ENCODE assay signal across 13 cellular contexts in genomic region chr17:55343114-55343513, GRCh38.
DNase-seq lines count a peak whose midpoint lies in the region; ATAC-seq and TF ChIP-seq lines count a peak whose summit lies in the region.
"Had no signal": no experiment of that assay in that cellular context is flagged by ENCODE, and none has a peak within 500 bp of the region (broad histone marks: within the 10 kb centered on the region; RNA-seq: fewer than 3 reads in every experiment).

No MANE protein-coding gene starts in this region.

- H3K4me2 ChIP-seq in IMR-90 (ENCODE audit: low read depth, low read length): no peak overlapping the region

- no peak overlapping the region for H2BK15ac ChIP-seq in IMR-90 (ENCODE audit: low read depth, low read length)

- in situ Hi-C loops in IMR-90 (cut with MboI; ENCODE audit: low sequenced_read_pairs): no loop called here

- H3K36me3 ChIP-seq in IMR-90 (ENCODE audit: control insufficient read depth, insufficient read depth, low read length): no peaks in the 10 kb centered on the region
- H3K36me3 ChIP-seq: HAP-1 had no signal

- no TSS peak for BruUV-seq in IMR-90 (replicated peaks; lab: Mats Ljungman, UMichigan)

- no peak overlapping the region for H2BK20ac ChIP-seq in IMR-90 (ENCODE audit: low read depth, low read length)

- no peak overlapping the region for H4K91ac ChIP-seq in IMR-90 (ENCODE audit: insufficient read depth, low read depth, low read length)

- H3K56ac ChIP-seq in IMR-90 (ENCODE audit: extremely low read depth, insufficient read depth, low read length): no peak overlapping the region

- no peaks in the 10 kb centered on the region for H3K9me1 ChIP-seq in IMR-90 (ENCODE audit: insufficient read depth, low read length)

- H3K4me3 Mint-ChIP-seq in activated T-cell treated with anti-CD3 and anti-CD28 coated beads, Interleukin-2, amount 50 U/mL, for 72 hours: peak overlapping the region; percentile 47 to 52
- peak overlapping the region; percentile 68 for H3K4me3 Mint-ChIP-seq in activated T-helper 17 cell treated with anti-CD3 and anti-CD28 coated beads, Interleukin-2, amount 50 U/mL, for 72 hours
- H3K4me3 Mint-ChIP-seq in stimulated activated effector memory CD8-positive, alpha-beta T cell treated with anti-CD3 and anti-CD28 coated beads, Interleukin-12 subunit alpha, Interleukin-12 subunit beta, amount 100 ng/mL, for 72 hours: no peak overlapping the region
- H3K4me3 Mint-ChIP-seq: CD14-positive monocyte had no signal

- H3K4me1 ChIP-seq in IMR-90 (ENCODE audit: control insufficient read depth, insufficient read depth, low read length): no peaks in the 10 kb centered on the region
- H3K4me1 ChIP-seq: HAP-1 had no signal

- H3K27me3 Mint-ChIP-seq in activated T-cell treated with anti-CD3 and anti-CD28 coated beads, Interleukin-2, amount 50 U/mL, for 72 hours (ENCODE audit: low read depth): peaks cover 55% of the 10 kb centered on the region
- peaks cover 10% of the 10 kb centered on the region for H3K27me3 Mint-ChIP-seq in activated T-helper 17 cell treated with anti-CD3 and anti-CD28 coated beads, Interleukin-2, amount 50 U/mL, for 72 hours

- H3K36me3 Mint-ChIP-seq in activated T-cell treated with anti-CD3 and anti-CD28 coated beads, Interleukin-2, amount 50 U/mL, for 72 hours (ENCODE audit: insufficient read depth in 2 of 2): peaks cover 20 to 21% of the 10 kb centered on the region in 2 donors
- H3K36me3 Mint-ChIP-seq in activated T-helper 17 cell treated with anti-CD3 and anti-CD28 coated beads, Interleukin-2, amount 50 U/mL, for 72 hours (ENCODE audit: low read depth): no peaks in the 10 kb centered on the region
- H3K36me3 Mint-ChIP-seq in stimulated activated effector memory CD8-positive, alpha-beta T cell treated with anti-CD3 and anti-CD28 coated beads, Interleukin-12 subunit alpha, Interleukin-12 subunit beta, amount 100 ng/mL, for 72 hours: no peaks in the 10 kb centered on the region
- H3K36me3 Mint-ChIP-seq: CD14-positive monocyte had no signal

- H3K4me3 ChIP-seq in IMR-90 (ENCODE audit: insufficient read depth, low read depth, low read length): no peak overlapping the region
- H3K4me3 ChIP-seq: HAP-1 had no signal

- no peak overlapping the region for H2AFZ ChIP-seq in IMR-90 (replicated peaks; ENCODE audit: low read length, poor library complexity)

- no peak overlapping the region for H3K18ac ChIP-seq in IMR-90 (ENCODE audit: low read depth, low read length)

- H3K79me1 ChIP-seq in IMR-90 (ENCODE audit: low read depth in 1 of 2, low read length in 2 of 2): no peaks in the 10 kb centered on the region

- no peak overlapping the region for H4K8ac ChIP-seq in IMR-90 (ENCODE audit: low read depth in 2 of 2, low read length in 2 of 2)

- no peak for TF ChIP-seq POLR2A in IMR-90 (IDR thresholded peaks at IDR 0.05; ENCODE audit: low read depth, low read length)

- peaks cover 9 to 16% of the 10 kb centered on the region in 2 donors for H3K9me3 Mint-ChIP-seq in activated T-cell treated with anti-CD3 and anti-CD28 coated beads, Interleukin-2, amount 50 U/mL, for 72 hours
- H3K9me3 Mint-ChIP-seq in activated T-helper 17 cell treated with anti-CD3 and anti-CD28 coated beads, Interleukin-2, amount 50 U/mL, for 72 hours: peaks cover 19% of the 10 kb centered on the region
- peaks cover 5% of the 10 kb centered on the region for H3K9me3 Mint-ChIP-seq in stimulated activated effector memory CD8-positive, alpha-beta T cell treated with anti-CD3 and anti-CD28 coated beads, Interleukin-12 subunit alpha, Interleukin-12 subunit beta, amount 100 ng/mL, for 72 hours

- POLR2A ChIA-PET in IMR-90 (lab: Charles Lee; ENCODE audit: unreplicated experiment): no interaction called here

- no peaks in the 10 kb centered on the region; the same call in 1 of the 2 replicates for H3K9me3 ChIP-seq in IMR-90 (ENCODE audit: control insufficient read depth, insufficient read depth, low read length)
- H3K9me3 ChIP-seq: HAP-1 had no signal

- H3K4me1 Mint-ChIP-seq in activated T-cell treated with anti-CD3 and anti-CD28 coated beads, Interleukin-2, amount 50 U/mL, for 72 hours (ENCODE audit: low read depth): peaks cover 72% of the 10 kb centered on the region
- H3K4me1 Mint-ChIP-seq in activated T-helper 17 cell treated with anti-CD3 and anti-CD28 coated beads, Interleukin-2, amount 50 U/mL, for 72 hours: peaks cover 59% of the 10 kb centered on the region
- H3K4me1 Mint-ChIP-seq in stimulated activated effector memory CD8-positive, alpha-beta T cell treated with anti-CD3 and anti-CD28 coated beads, Interleukin-12 subunit alpha, Interleukin-12 subunit beta, amount 100 ng/mL, for 72 hours: peaks cover 54% of the 10 kb centered on the region
- H3K4me1 Mint-ChIP-seq: CD14-positive monocyte had no signal

- no peak overlapping the region for H4K5ac ChIP-seq in IMR-90 (ENCODE audit: low read depth, low read length)

- CTCF ChIA-PET in IMR-90 (lab: Yijun Ruan, JAX): no interaction called here

- intact Hi-C loops in IMR-90 (cut with micrococcal nuclease): no loop called here

- H2AK5ac ChIP-seq in IMR-90 (ENCODE audit: low read depth, low read length): no peak overlapping the region

- H3K23ac ChIP-seq in IMR-90 (ENCODE audit: low read depth, low read length): no peak overlapping the region

- no CpG with 5 or more reads among the region's 2 CpGs for WGBS in IMR-90 (ENCODE audit: extremely low coverage in 2 of 2, insufficient read length in 1 of 2), 2 experiments

- H2BK5ac ChIP-seq in IMR-90 (ENCODE audit: low read depth, low read length, poor library complexity, severe bottlenecking): no peak overlapping the region

- no peak overlapping the region for H2AK9ac ChIP-seq in IMR-90 (replicated peaks; ENCODE audit: low read depth, low read length, poor library complexity)

- H3K14ac ChIP-seq in IMR-90 (replicated peaks; ENCODE audit: low read depth, low read length): no peak overlapping the region

- TF ChIP-seq RAD21 in IMR-90 (IDR thresholded peaks at IDR 0.05; ENCODE audit: low read length): no peak

- no peaks in the 10 kb centered on the region for H4K20me1 ChIP-seq in IMR-90 (ENCODE audit: insufficient read depth, low read length)

- peaks cover 14% of the 10 kb centered on the region for H3K27me3 ChIP-seq in IMR-90 (ENCODE audit: control insufficient read depth, insufficient read depth, low read length)

- dilution Hi-C loops in IMR-90 (cut with HindIII; ENCODE audit: low sequenced_read_pairs, unreplicated experiment): no loop called here

- no peak for ATAC-seq in activated T-cell treated with anti-CD3 and anti-CD28 coated beads, Interleukin-2, amount 50 U/mL, for 72 hours (replicated peaks in 1 of 2)
- ATAC-seq in IMR-90 (ENCODE audit: low read depth): no peak
- ATAC-seq in activated T-helper 17 cell treated with anti-CD3 and anti-CD28 coated beads, Interleukin-2, amount 50 U/mL, for 72 hours (replicated peaks): no peak
- no peak for ATAC-seq in stimulated activated effector memory CD8-positive, alpha-beta T cell treated with anti-CD3 and anti-CD28 coated beads, Interleukin-12 subunit alpha, Interleukin-12 subunit beta, amount 100 ng/mL, for 72 hours
- ATAC-seq in GM19351 (IDR thresholded peaks at IDR 0.05; ENCODE audit: unreplicated experiment): no peak
- ATAC-seq: Panc1 had no signal

- no peak overlapping the region for H3K27ac Mint-ChIP-seq in activated T-cell treated with anti-CD3 and anti-CD28 coated beads, Interleukin-2, amount 50 U/mL, for 72 hours
- peak overlapping the region; percentile 49 for H3K27ac Mint-ChIP-seq in activated T-helper 17 cell treated with anti-CD3 and anti-CD28 coated beads, Interleukin-2, amount 50 U/mL, for 72 hours
- peak overlapping the region; percentile 76 for H3K27ac Mint-ChIP-seq in stimulated activated effector memory CD8-positive, alpha-beta T cell treated with anti-CD3 and anti-CD28 coated beads, Interleukin-12 subunit alpha, Interleukin-12 subunit beta, amount 100 ng/mL, for 72 hours
- H3K27ac Mint-ChIP-seq: CD14-positive monocyte had no signal

- no peak overlapping the region for H3K4ac ChIP-seq in IMR-90 (ENCODE audit: low read depth, low read length)

- no peak overlapping the region for H2BK120ac ChIP-seq in IMR-90 (ENCODE audit: low read depth, low read length)

- TF ChIP-seq CTCF in IMR-90 (conservative IDR thresholded peaks at IDR 0.05; ENCODE audit: low read depth, low read length): no peak

- no peak for DNase-seq in activated T-cell treated with anti-CD3 and anti-CD28 coated beads, Interleukin-2, amount 50 U/mL, for 72 hours
- DNase-seq in activated T-cell treated with anti-CD3 and anti-CD28 coated beads, Interleukin-2, amount 50 U/mL, for 48 hours: no peak
- DNase-seq in IMR-90 (no peak), germinal center (ENCODE audit: low spot score) (no peak)
- no peak for DNase-seq in stimulated activated effector memory CD8-positive, alpha-beta T cell treated with anti-CD3 and anti-CD28 coated beads, Interleukin-12 subunit alpha, Interleukin-12 subunit beta, amount 100 ng/mL, for 72 hours (ENCODE audit: low spot score in 2 of 2)
- DNase-seq: DMS79 treated with DMSO at 0.1 percent for 48 hours, NCI-H1105 treated with DMSO at 0.1 percent for 48 hours, NCI-H1694 treated with DMSO at 0.1 percent for 48 hours had no signal

- no peak overlapping the region for H3K9ac ChIP-seq in IMR-90 (ENCODE audit: low read depth, low read length)

- no peak overlapping the region for H3K27ac ChIP-seq in IMR-90 (ENCODE audit: insufficient read depth, low read length)

TF ChIP-seq in IMR-90, 13 proteins besides CTCF, POLR2A, EP300 and RAD21:
- TF ChIP-seq MXI1 (IDR thresholded peaks at IDR 0.05; ENCODE audit: borderline replicate concordance, low read depth, low read length) (no peak), MAFK (IDR thresholded peaks at IDR 0.05; ENCODE audit: low read depth, low read length) (0 out of 2 replicates have a peak, but pooled peaks have one; percentile 28)
TF ChIP-seq in IMR-90: peak in this region for 1.
